ENCODE assay signal across 21 cellular contexts in the genomic region with DNA sequence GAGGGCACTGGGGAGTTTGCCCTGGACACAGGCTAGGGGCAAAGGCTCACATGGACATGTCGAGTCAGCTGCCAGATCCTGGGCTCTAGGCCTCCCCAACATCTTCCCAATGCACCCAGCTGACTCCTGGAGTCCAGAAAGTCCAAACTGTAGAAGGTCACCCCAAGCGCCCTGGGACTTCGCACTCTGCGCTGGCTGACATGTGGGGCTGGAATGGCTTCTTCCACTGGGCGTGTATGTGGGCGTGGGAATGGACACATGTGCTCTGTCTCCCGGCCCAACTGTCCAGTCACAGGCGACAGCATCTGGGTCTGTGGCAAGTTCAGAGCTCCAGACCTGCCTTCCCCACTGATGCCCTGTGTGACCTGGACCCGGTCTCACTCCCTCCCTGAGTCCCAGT. TPM values are rescaled to one million over a fixed set of nuclear protein-coding genes. Genes with fewer than 3 reads are reported as not detected.
A peak's percentile ranks its signal among the peaks of the same experiment; 100 is the strongest.
DNase-seq lines count a peak whose midpoint lies in the region; ATAC-seq and TF ChIP-seq lines count a peak whose summit lies in the region.
"Had no signal": no experiment of that assay in that cellular context is flagged by ENCODE, and none has a peak within 500 bp of the region (broad histone marks: within the 10 kb centered on the region; RNA-seq: fewer than 3 reads in every experiment).

No MANE protein-coding gene starts in this region.

- peak overlapping the region; percentile 9 for H3K4me3 Mint-ChIP-seq in activated CD4-positive, alpha-beta T cell treated with anti-CD3 and anti-CD28 coated beads, Interleukin-2, amount 10 ng/mL, durations not matched to agents 24 days and 14 days
- no peak overlapping the region for H3K4me3 Mint-ChIP-seq in CD4-positive, alpha-beta T cell
- H3K4me3 Mint-ChIP-seq in activated T-helper 17 cell treated with anti-CD3 and anti-CD28 coated beads, Interleukin-2, amount 50 U/mL, for 72 hours: peak overlapping the region; percentile 86
- H3K4me3 Mint-ChIP-seq in naive B cell: peak overlapping the region in 7 of 8 donors; percentile 29 to 78 (median 56)
- H3K4me3 Mint-ChIP-seq: activated T-cell treated with anti-CD3 and anti-CD28 coated beads, Interleukin-2, amount 50 U/mL, for 4 hours had no signal

- no peak for DNase-seq in activated CD4-positive, alpha-beta T cell treated with anti-CD3 and anti-CD28 coated beads, Interleukin-2, amount 10 ng/mL, durations not matched to agents 24 days and 14 days
- no peak for DNase-seq in activated CD4-positive, alpha-beta T cell treated with anti-CD3 and anti-CD28 coated beads, Interleukin-2, amount 50 U/mL, for 48 hours
- no peak for DNase-seq in CD4-positive, alpha-beta T cell
- DNase-seq in naive B cell: no peak
- DNase-seq: activated T-cell treated with anti-CD3 and anti-CD28 coated beads, Interleukin-2, amount 50 U/mL, for 4 hours; Calu3; cerebellar nuclear complex; Kasumi-1; kidney; NCI-H187; NCI-H2171 treated with DMSO at 0.1 percent for 48 hours; NCI-H526; SJCRH30; substantia nigra; T-cell; upper lobe of right lung had no signal

- no peaks in the 10 kb centered on the region for H3K9me3 ChIP-seq in CD4-positive, alpha-beta T cell (ENCODE audit: control insufficient read depth, low read length)
- H3K9me3 ChIP-seq: SJCRH30, upper lobe of right lung had no signal

- no peaks in the 10 kb centered on the region for H3K27me3 ChIP-seq in CD4-positive, alpha-beta T cell (ENCODE audit: control insufficient read depth, insufficient read depth, low read length)
- H3K27me3 ChIP-seq: SJCRH30, upper lobe of right lung had no signal

- peaks cover 20% of the 10 kb centered on the region for H3K36me3 Mint-ChIP-seq in activated CD4-positive, alpha-beta T cell treated with anti-CD3 and anti-CD28 coated beads, Interleukin-2, amount 10 ng/mL, durations not matched to agents 24 days and 14 days (ENCODE audit: low read depth)
- H3K36me3 Mint-ChIP-seq in CD4-positive, alpha-beta T cell (ENCODE audit: low read depth): no peaks in the 10 kb centered on the region
- H3K36me3 Mint-ChIP-seq in activated T-helper 17 cell treated with anti-CD3 and anti-CD28 coated beads, Interleukin-2, amount 50 U/mL, for 72 hours (ENCODE audit: low read depth): peaks cover 51% of the 10 kb centered on the region
- no peaks in the 10 kb centered on the region for H3K36me3 Mint-ChIP-seq in naive B cell

- peak overlapping the region; percentile 90 for H3K27ac Mint-ChIP-seq in activated CD4-positive, alpha-beta T cell treated with anti-CD3 and anti-CD28 coated beads, Interleukin-2, amount 10 ng/mL, durations not matched to agents 24 days and 14 days
- peak overlapping the region; percentile 88 for H3K27ac Mint-ChIP-seq in CD4-positive, alpha-beta T cell
- peak overlapping the region; percentile 65 for H3K27ac Mint-ChIP-seq in activated T-helper 17 cell treated with anti-CD3 and anti-CD28 coated beads, Interleukin-2, amount 50 U/mL, for 72 hours
- H3K27ac Mint-ChIP-seq in naive B cell: peak overlapping the region in 1 of 6 donors; percentile 83

- CTCF ChIA-PET in CD4-positive, alpha-beta T cell (lab: Charles Lee): no interaction called here

- H3K9me3 Mint-ChIP-seq in activated CD4-positive, alpha-beta T cell treated with anti-CD3 and anti-CD28 coated beads, Interleukin-2, amount 10 ng/mL, durations not matched to agents 24 days and 14 days: peaks cover 5% of the 10 kb centered on the region
- no peaks in the 10 kb centered on the region for H3K9me3 Mint-ChIP-seq in CD4-positive, alpha-beta T cell
- no peaks in the 10 kb centered on the region for H3K9me3 Mint-ChIP-seq in activated T-helper 17 cell treated with anti-CD3 and anti-CD28 coated beads, Interleukin-2, amount 50 U/mL, for 72 hours
- peaks cover 0 to 2% (median 0%) of the 10 kb centered on the region in 7 donors for H3K9me3 Mint-ChIP-seq in naive B cell
- H3K9me3 Mint-ChIP-seq: activated T-cell treated with anti-CD3 and anti-CD28 coated beads, Interleukin-2, amount 50 U/mL, for 4 hours; T-cell had no signal

- POLR2A ChIA-PET in CD4-positive, alpha-beta T cell (lab: Charles Lee): interaction anchor here (0.6 to 1.4 kb wide), 3 partner anchors 16 to 37 kb away, joined by 3 read pairs; no protein-coding TSS in a partner anchor

- intact Hi-C loops in activated CD4-positive, alpha-beta T cell treated with anti-CD3 and anti-CD28 coated beads, Interleukin-2, amount 10 ng/mL, durations not matched to agents 24 days and 14 days (cut with micrococcal nuclease): loop anchor here (10.0 kb wide), 1 partner anchor 450 kb away; no protein-coding TSS in a partner anchor
- intact Hi-C loops in CD4-positive, alpha-beta T cell (cut with DNase I, micrococcal nuclease): loop anchor here in 1 of 2 experiments (10.0 kb wide), 1 partner anchor 50 kb away; no protein-coding TSS in a partner anchor

- peaks cover 78% of the 10 kb centered on the region for H3K4me1 Mint-ChIP-seq in activated CD4-positive, alpha-beta T cell treated with anti-CD3 and anti-CD28 coated beads, Interleukin-2, amount 10 ng/mL, durations not matched to agents 24 days and 14 days
- H3K4me1 Mint-ChIP-seq in CD4-positive, alpha-beta T cell (ENCODE audit: low read depth): peaks cover 69% of the 10 kb centered on the region
- H3K4me1 Mint-ChIP-seq in activated T-helper 17 cell treated with anti-CD3 and anti-CD28 coated beads, Interleukin-2, amount 50 U/mL, for 72 hours: peaks cover 61% of the 10 kb centered on the region
- H3K4me1 Mint-ChIP-seq in naive B cell: peaks cover 54 to 79% (median 73%) of the 10 kb centered on the region in 3 donors

- no peak for TF ChIP-seq CTCF in CD4-positive, alpha-beta T cell (IDR thresholded peaks at IDR 0.05)

- no peaks in the 10 kb centered on the region for H3K27me3 Mint-ChIP-seq in activated CD4-positive, alpha-beta T cell treated with anti-CD3 and anti-CD28 coated beads, Interleukin-2, amount 10 ng/mL, durations not matched to agents 24 days and 14 days
- H3K27me3 Mint-ChIP-seq in CD4-positive, alpha-beta T cell: no peaks in the 10 kb centered on the region
- no peaks in the 10 kb centered on the region for H3K27me3 Mint-ChIP-seq in activated T-helper 17 cell treated with anti-CD3 and anti-CD28 coated beads, Interleukin-2, amount 50 U/mL, for 72 hours
- no peaks in the 10 kb centered on the region for H3K27me3 Mint-ChIP-seq in naive B cell
- H3K27me3 Mint-ChIP-seq: T-cell had no signal

- ATAC-seq in CD4-positive, alpha-beta T cell (ENCODE audit: poor library complexity): no peak
- no peak for ATAC-seq in activated T-helper 17 cell treated with anti-CD3 and anti-CD28 coated beads, Interleukin-2, amount 50 U/mL, for 72 hours (replicated peaks)
- no peak for ATAC-seq in naive B cell (ENCODE audit: low read depth in 2 of 2)
- ATAC-seq in GM21447 (IDR thresholded peaks at IDR 0.05; ENCODE audit: unreplicated experiment): no peak
- ATAC-seq in HG03159 (IDR thresholded peaks at IDR 0.05; ENCODE audit: unreplicated experiment): no peak
- no peak for ATAC-seq in activated CD4-positive, CD25-positive, alpha-beta regulatory T cell treated with anti-CD3 and anti-CD28 coated beads, Interleukin-2, amount 50 U/mL, for 24 hours
- ATAC-seq: activated T-cell treated with anti-CD3 and anti-CD28 coated beads, Interleukin-2, amount 50 U/mL, for 4 hours; GM12878; T-cell; upper lobe of right lung had no signal

- no peak overlapping the region for H3K27ac ChIP-seq in CD4-positive, alpha-beta T cell (ENCODE audit: low read depth, low read length)
- H3K27ac ChIP-seq: SJCRH30, upper lobe of right lung had no signal

RNA-seq across cellular contexts. Expression of a gene that starts 13.2 kb away (rescaled TPM):
- 432 TPM in 2 replicates for total RNA-seq in activated CD4-positive, alpha-beta T cell treated with anti-CD3 and anti-CD28 coated beads, Interleukin-2, amount 10 ng/mL, durations not matched to agents 24 days and 14 days
- 100 to 1,000 TPM in 1 of 2 experiments, 10 to 100 TPM in 1; 97.4 to 104 TPM for total RNA-seq in CD4-positive, alpha-beta T cell
- total RNA-seq in activated T-helper 17 cell treated with anti-CD3 and anti-CD28 coated beads, Interleukin-2, amount 50 U/mL, for 72 hours: 100 to 1,000 TPM; 605 to 771 TPM
- 1 to 10 TPM; 3.7 to 9.8 (median 5.8) TPM for polyA plus RNA-seq in naive B cell (ENCODE audit: low read depth in 6 of 6)

RNA-seq across cellular contexts. Expression of a gene that starts 29.2 kb away (rescaled TPM):
- 32.5 and 33.7 TPM in 2 replicates for total RNA-seq in activated CD4-positive, alpha-beta T cell treated with anti-CD3 and anti-CD28 coated beads, Interleukin-2, amount 10 ng/mL, durations not matched to agents 24 days and 14 days
- 1 to 10 TPM; 3.0 to 5.5 TPM for total RNA-seq in CD4-positive, alpha-beta T cell
- 100 to 1,000 TPM in 1 of 2 donors, 10 to 100 TPM in 1; 98.5 to 122 TPM for total RNA-seq in activated T-helper 17 cell treated with anti-CD3 and anti-CD28 coated beads, Interleukin-2, amount 50 U/mL, for 72 hours
- polyA plus RNA-seq in naive B cell (ENCODE audit: low read depth in 6 of 6): 10 to 100 TPM in 2 of 6 donors, 1 to 10 TPM in 4; 4.1 to 17.2 (median 7.9) TPM

RNA-seq across cellular contexts. Expression of a gene that starts 48.0 kb away (rescaled TPM):
- 196 and 206 TPM in 2 replicates for total RNA-seq in activated CD4-positive, alpha-beta T cell treated with anti-CD3 and anti-CD28 coated beads, Interleukin-2, amount 10 ng/mL, durations not matched to agents 24 days and 14 days
- total RNA-seq in CD4-positive, alpha-beta T cell: 100 to 1,000 TPM; 125 to 128 TPM
- 100 to 1,000 TPM; 121 to 127 TPM for total RNA-seq in activated T-helper 17 cell treated with anti-CD3 and anti-CD28 coated beads, Interleukin-2, amount 50 U/mL, for 72 hours
- polyA plus RNA-seq in naive B cell (ENCODE audit: low read depth in 6 of 6): 1 to 10 TPM; 1.4 to 8.9 (median 6.5) TPM
